Comparison of ENCODE assay signal across 22 cellular contexts in the genomic region with DNA sequence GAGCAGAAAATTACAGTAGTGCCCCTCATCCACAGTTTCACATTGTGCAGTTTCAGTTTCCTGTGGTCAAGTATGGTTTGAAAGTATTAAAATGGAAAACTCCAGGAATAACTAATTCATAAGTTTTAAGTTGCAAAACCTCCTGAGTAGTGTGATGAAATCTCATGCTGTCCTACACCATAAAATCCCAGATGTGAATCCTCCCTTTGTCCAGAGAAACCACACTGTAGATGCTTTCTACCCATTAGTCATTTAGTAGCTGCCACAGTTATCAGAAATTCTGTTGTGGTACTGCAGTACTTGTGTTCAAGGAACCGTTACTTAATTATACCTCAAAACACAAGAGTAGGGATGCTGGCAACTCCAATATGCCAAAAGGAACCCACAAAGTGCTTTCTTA.
DNase-seq lines count a peak whose midpoint lies in the region; ATAC-seq and TF ChIP-seq lines count a peak whose summit lies in the region.
"Had no signal": no experiment of that assay in that cellular context is flagged by ENCODE, and none has a peak within 500 bp of the region (broad histone marks: within the 10 kb centered on the region; RNA-seq: fewer than 3 reads in every experiment).

No MANE protein-coding gene starts in this region.

- CTCF ChIA-PET in CD8-positive, alpha-beta memory T cell (lab: Charles Lee): no interaction called here

- no peaks in the 10 kb centered on the region for H3K27me3 ChIP-seq in CD8-positive, alpha-beta memory T cell (ENCODE audit: insufficient read depth, low read length, poor library complexity, severe bottlenecking)
- H3K27me3 ChIP-seq: sigmoid colon had no signal

- in situ Hi-C loops in astrocyte of the cerebellum (cut with HindIII; ENCODE audit: low sequenced_read_pairs): no loop called here

- H3K4me3 ChIP-seq in AG09309 (ENCODE audit: control insufficient read depth, low read depth, low read length): no peak overlapping the region
- no peak overlapping the region for H3K4me3 ChIP-seq in astrocyte of the cerebellum (ENCODE audit: low read depth, low read length)
- H3K4me3 ChIP-seq in CD8-positive, alpha-beta memory T cell (ENCODE audit: low read length): no peak overlapping the region
- H3K4me3 ChIP-seq: A549, GM23338, left ventricle myocardium inferior, sigmoid colon had no signal

- peaks cover 0 to 4% (median 0%) of the 10 kb centered on the region in 5 donors for H3K9me3 Mint-ChIP-seq in CD8-positive, alpha-beta memory T cell
- H3K9me3 Mint-ChIP-seq: activated naive CD4-positive, alpha-beta T cell treated with anti-CD3 and anti-CD28 coated beads, Interleukin-2, amount 10 ng/mL, durations not matched to agents 7 days and 5 days; endodermal cell; GM23338; nephron had no signal

- no peaks in the 10 kb centered on the region for H3K4me1 Mint-ChIP-seq in CD8-positive, alpha-beta memory T cell
- H3K4me1 Mint-ChIP-seq: activated naive CD4-positive, alpha-beta T cell treated with anti-CD3 and anti-CD28 coated beads, Interleukin-2, amount 10 ng/mL, durations not matched to agents 7 days and 5 days; endodermal cell; GM23338; IgD-negative memory B cell; nephron; stimulated activated memory B cell treated with anti-CD40 and anti-IgM and Interleukin-4, amounts not matched to agents 10 μg/mL and 1 μg/mL and 100 μg/mL, for 72 hours; T-cell had no signal

- no peak for ATAC-seq in GM21786 (IDR thresholded peaks at IDR 0.05; ENCODE audit: unreplicated experiment)
- ATAC-seq in HG03354 (IDR thresholded peaks at IDR 0.05; ENCODE audit: poor library complexity, severe bottlenecking, unreplicated experiment): no peak
- ATAC-seq: A549; GM23338; stimulated activated memory B cell treated with anti-CD40 and anti-IgM and Interleukin-4, amounts not matched to agents 10 μg/mL and 1 μg/mL and 100 μg/mL, for 72 hours; T-cell had no signal

- no peak overlapping the region for H3K4me3 Mint-ChIP-seq in CD8-positive, alpha-beta memory T cell
- H3K4me3 Mint-ChIP-seq: activated naive CD4-positive, alpha-beta T cell treated with anti-CD3 and anti-CD28 coated beads, Interleukin-2, amount 10 ng/mL, durations not matched to agents 7 days and 5 days; endodermal cell; GM23338; IgD-negative memory B cell; nephron; stimulated activated memory B cell treated with anti-CD40 and anti-IgM and Interleukin-4, amounts not matched to agents 10 μg/mL and 1 μg/mL and 100 μg/mL, for 72 hours; T-cell had no signal

- TF ChIP-seq CTCF in AG09309 (IDR thresholded peaks at IDR 0.05; ENCODE audit: control insufficient read depth, insufficient read depth, low read depth, low read length, missing control alignments): no peak
- no peak for TF ChIP-seq CTCF in astrocyte of the cerebellum (IDR thresholded peaks at IDR 0.05; ENCODE audit: low read depth, low read length, missing control alignments)

- DNase-seq in AG09309 (ENCODE audit: low read depth) (peak; percentile 48), HT1080 (ENCODE audit: low read depth) (peak; percentile 79), astrocyte of the cerebellum (ENCODE audit: low read depth) (peak; percentile 62), foreskin melanocyte (peak; percentile 86), NCI-H82 treated with DMSO at 0.1 percent for 48 hours (lab: John Stamatoyannopoulos, UW; ENCODE audit: unreplicated experiment) (no peak)
- no peak for DNase-seq in CD8-positive, alpha-beta memory T cell
- DNase-seq: activated CD4-positive, CD25-positive, alpha-beta regulatory T cell; activated CD8-positive, alpha-beta memory T cell treated with anti-CD3 and anti-CD28 coated beads, Interleukin-2, amount 50 U/mL, for 4 hours; activated naive CD4-positive, alpha-beta T cell treated with anti-CD3 and anti-CD28 coated beads, Interleukin-2, amount 10 ng/mL, durations not matched to agents 7 days and 5 days; central memory CD4-positive, alpha-beta T cell; endodermal cell; left ventricle myocardium inferior; NCI-H146; sigmoid colon; T-cell had no signal

- H3K27ac Mint-ChIP-seq in CD8-positive, alpha-beta memory T cell: no peak overlapping the region
- H3K27ac Mint-ChIP-seq: activated naive CD4-positive, alpha-beta T cell treated with anti-CD3 and anti-CD28 coated beads, Interleukin-2, amount 10 ng/mL, durations not matched to agents 7 days and 5 days; endodermal cell; GM23338; IgD-negative memory B cell; nephron; stimulated activated memory B cell treated with anti-CD40 and anti-IgM and Interleukin-4, amounts not matched to agents 10 μg/mL and 1 μg/mL and 100 μg/mL, for 72 hours; T-cell had no signal

- no peaks in the 10 kb centered on the region for H3K36me3 Mint-ChIP-seq in CD8-positive, alpha-beta memory T cell
- H3K36me3 Mint-ChIP-seq: activated naive CD4-positive, alpha-beta T cell treated with anti-CD3 and anti-CD28 coated beads, Interleukin-2, amount 10 ng/mL, durations not matched to agents 7 days and 5 days; IgD-negative memory B cell; stimulated activated memory B cell treated with anti-CD40 and anti-IgM and Interleukin-4, amounts not matched to agents 10 μg/mL and 1 μg/mL and 100 μg/mL, for 72 hours; T-cell had no signal

- no peaks in the 10 kb centered on the region for H3K27me3 Mint-ChIP-seq in CD8-positive, alpha-beta memory T cell
- H3K27me3 Mint-ChIP-seq: activated naive CD4-positive, alpha-beta T cell treated with anti-CD3 and anti-CD28 coated beads, Interleukin-2, amount 10 ng/mL, durations not matched to agents 7 days and 5 days; IgD-negative memory B cell; stimulated activated memory B cell treated with anti-CD40 and anti-IgM and Interleukin-4, amounts not matched to agents 10 μg/mL and 1 μg/mL and 100 μg/mL, for 72 hours had no signal

- H3K36me3 ChIP-seq in CD8-positive, alpha-beta memory T cell (ENCODE audit: insufficient read depth, low read length): no peaks in the 10 kb centered on the region
- H3K36me3 ChIP-seq: left ventricle myocardium inferior, sigmoid colon had no signal

- H3K27ac ChIP-seq in CD8-positive, alpha-beta memory T cell (ENCODE audit: low read depth, low read length): no peak overlapping the region
- H3K27ac ChIP-seq: A549, left ventricle myocardium inferior, sigmoid colon had no signal

- POLR2A ChIA-PET in CD8-positive, alpha-beta memory T cell (lab: Charles Lee): no interaction called here

- H3K9me3 ChIP-seq in CD8-positive, alpha-beta memory T cell (ENCODE audit: low read length): no peaks in the 10 kb centered on the region
- H3K9me3 ChIP-seq: A549, left ventricle myocardium inferior, sigmoid colon had no signal

- H3K4me1 ChIP-seq in CD8-positive, alpha-beta memory T cell (ENCODE audit: insufficient read depth, low read length): no peaks in the 10 kb centered on the region
- H3K4me1 ChIP-seq: A549, sigmoid colon had no signal

Comparison
In these comparisons a context has a peak if more than half of its experiments do, and no peak if none do; other contexts are left out.
1. DNase-seq: peak in AG09309 (single experiment), HT1080 (single experiment), astrocyte of the cerebellum (single experiment) and foreskin melanocyte (single experiment); none in CD8-positive, alpha-beta memory T cell (0 of 5) and NCI-H82 treated with DMSO at 0.1 percent for 48 hours (single experiment).